ENCODE assay signal across 8 cellular contexts in the genomic region with DNA sequence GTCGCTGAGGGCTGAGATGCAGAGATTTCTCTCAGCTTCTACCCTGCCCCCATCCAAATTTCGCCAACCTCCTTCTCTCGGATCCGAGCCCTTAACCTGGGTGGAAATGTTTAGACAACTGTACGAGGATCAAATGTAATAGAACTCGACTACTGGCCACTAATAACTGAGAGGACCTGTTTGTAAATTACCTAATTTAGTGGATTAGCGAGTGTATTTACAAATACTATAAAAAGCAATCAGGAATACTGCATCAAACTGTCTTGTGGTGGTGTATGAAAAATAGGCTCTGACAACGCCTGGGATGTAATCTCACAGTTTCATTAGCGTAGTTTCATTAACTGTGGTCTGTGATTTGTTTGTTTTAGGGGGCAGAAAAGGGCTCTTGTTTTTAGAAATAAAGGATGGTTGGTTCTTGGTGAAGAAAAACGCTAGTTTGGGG. TPM values are rescaled to one million over a fixed set of nuclear protein-coding genes. Genes with fewer than 3 reads are reported as not detected.
DNase-seq lines count a peak whose midpoint lies in the region; ATAC-seq and TF ChIP-seq lines count a peak whose summit lies in the region.

No MANE protein-coding gene starts in this region.

- no peaks in the 10 kb centered on the region for H3K9me3 Mint-ChIP-seq in activated naive CD4-positive, alpha-beta T cell treated with anti-CD3 and anti-CD28 coated beads for 36 hours
- no peaks in the 10 kb centered on the region for H3K9me3 Mint-ChIP-seq in activated naive CD4-positive, alpha-beta T cell treated with anti-CD3 and anti-CD28 coated beads, Interleukin-2, amount 50 U/mL, for 72 hours

- peak overlapping the region; percentile 83 for H3K4me3 Mint-ChIP-seq in activated naive CD4-positive, alpha-beta T cell treated with anti-CD3 and anti-CD28 coated beads for 36 hours

- H3K4me1 Mint-ChIP-seq in activated naive CD4-positive, alpha-beta T cell treated with anti-CD3 and anti-CD28 coated beads for 36 hours (ENCODE audit: low read depth), result peaks cover 15% of the 10 kb centered on the region

- in situ Hi-C loops in astrocyte of the cerebellum (cut with HindIII; ENCODE audit: low sequenced_read_pairs), result no loop called here

- no peak overlapping the region for H3K27ac Mint-ChIP-seq in activated naive CD4-positive, alpha-beta T cell treated with anti-CD3 and anti-CD28 coated beads for 36 hours
- H3K27ac Mint-ChIP-seq in activated naive CD4-positive, alpha-beta T cell treated with anti-CD3 and anti-CD28 coated beads, Interleukin-2, amount 50 U/mL, for 72 hours, result peak overlapping the region in 1 of 2 donors; percentile 86

- TF ChIP-seq EP300 in tibial nerve (IDR thresholded peaks at IDR 0.05), result no peak

- H3K4me3 ChIP-seq in astrocyte of the cerebellum (ENCODE audit: low read depth, low read length) (peak overlapping the region; percentile 68), lower leg skin (ENCODE audit: low read depth, poor library complexity, severe bottlenecking) (peak overlapping the region; percentile 67), tibial nerve (peak overlapping the region; percentile 62 to 84 (median 72))

- TF ChIP-seq CTCF in astrocyte of the cerebellum (IDR thresholded peaks at IDR 0.05; ENCODE audit: low read depth, low read length, missing control alignments) (no peak), lower leg skin (IDR thresholded peaks at IDR 0.05) (no peak), tibial nerve (IDR thresholded peaks at IDR 0.05) (no peak)

- intact Hi-C loops in activated naive CD4-positive, alpha-beta T cell treated with anti-CD3 and anti-CD28 coated beads for 36 hours (cut with micrococcal nuclease), result loop anchor here (2.0 kb wide), 4 partner anchors 19 to 311 kb away; no protein-coding TSS in a partner anchor
- intact Hi-C loops in lower leg skin (cut with DNase I; ENCODE audit: low total_unique reads), result no loop called here

- WGBS in lower leg skin, 2 donors, result 2 to 4% methylated on average over 10 of the region's 10 CpGs
- WGBS in tibial nerve, 2 donors, result 1 to 4% methylated on average over 10 of the region's 10 CpGs

- H3K27me3 Mint-ChIP-seq in activated naive CD4-positive, alpha-beta T cell treated with anti-CD3 and anti-CD28 coated beads for 36 hours (ENCODE audit: low read depth), result peaks cover 11% of the 10 kb centered on the region

- no peak for ATAC-seq in activated naive CD4-positive, alpha-beta T cell treated with anti-CD3 and anti-CD28 coated beads, Interleukin-2, amount 50 U/mL, for 72 hours

- no peaks in the 10 kb centered on the region for H3K27me3 ChIP-seq in tibial nerve

- TF ChIP-seq POLR2A in lower leg skin (IDR thresholded peaks at IDR 0.05) (no peak), tibial nerve (IDR thresholded peaks at IDR 0.05) (peak in 1 of 2 donors; percentile 21)

- DNase-seq in activated naive CD4-positive, alpha-beta T cell treated with anti-CD3 and anti-CD28 coated beads for 36 hours, result no peak
- DNase-seq in activated naive CD4-positive, alpha-beta T cell treated with anti-CD3 and anti-CD28 coated beads, Interleukin-2, amount 50 U/mL, for 72 hours (ENCODE audit: low spot score in 2 of 2), result no peak
- DNase-seq in astrocyte of the cerebellum (ENCODE audit: low read depth) (no peak), lower leg skin (ENCODE audit: low spot score in 2 of 2) (no peak), tibial nerve (ENCODE audit: low spot score in 2 of 2) (peak in 1 of 2 donors; percentile 40), NCI-H1436 (lab: John Stamatoyannopoulos, UW) (no peak), NCI-H146 treated with DMSO at 0.1 percent for 48 hours (lab: John Stamatoyannopoulos, UW; ENCODE audit: unreplicated experiment) (no peak)
- no peak for DNase-seq in effector CD8-positive, alpha-beta T cell (lab: John Stamatoyannopoulos, UW)

- H3K36me3 ChIP-seq in tibial nerve, result no peaks in the 10 kb centered on the region

- H3K27ac ChIP-seq in tibial nerve, result peak overlapping the region; percentile 65 to 91 (median 86)

- no peaks in the 10 kb centered on the region for H3K36me3 Mint-ChIP-seq in activated naive CD4-positive, alpha-beta T cell treated with anti-CD3 and anti-CD28 coated beads for 36 hours (ENCODE audit: low read depth)
- H3K36me3 Mint-ChIP-seq in activated naive CD4-positive, alpha-beta T cell treated with anti-CD3 and anti-CD28 coated beads, Interleukin-2, amount 50 U/mL, for 72 hours, result peaks cover 0 to 6% of the 10 kb centered on the region in 2 donors

- H3K4me1 ChIP-seq in tibial nerve, result peaks cover 0 to 53% (median 19%) of the 10 kb centered on the region in 4 donors

- peaks cover 0 to 9% (median 2%) of the 10 kb centered on the region in 4 donors for H3K9me3 ChIP-seq in tibial nerve

- CTCF ChIA-PET in activated naive CD4-positive, alpha-beta T cell treated with anti-CD3 and anti-CD28 coated beads for 36 hours (lab: Charles Lee), result interaction anchor here (0.6 to 1.5 kb wide), 4 partner anchors 11 to 319 kb away, joined by 3 to 7 read pairs (median 4); no protein-coding TSS in a partner anchor

RNA-seq across cellular contexts. Expression of a gene that starts 1.3 kb away (rescaled TPM):
- 10 to 100 TPM; 17.6 to 18.6 TPM for total RNA-seq in activated naive CD4-positive, alpha-beta T cell treated with anti-CD3 and anti-CD28 coated beads for 36 hours
- 10 to 100 TPM in 1 of 2 donors, 1 to 10 TPM in 1; 6.0 to 11.2 TPM for total RNA-seq in activated naive CD4-positive, alpha-beta T cell treated with anti-CD3 and anti-CD28 coated beads, Interleukin-2, amount 50 U/mL, for 72 hours
- total RNA-seq in lower leg skin (10 to 100 TPM; 51.1 to 82.2 (median 70.5) TPM), tibial nerve (10 to 100 TPM; 45.3 to 74.9 (median 67.7) TPM)
